19 cellular contexts compared by ENCODE assay signal in genomic region chr1:216499581-216500272, GRCh38.
DNase-seq lines count a peak whose midpoint lies in the region; ATAC-seq and TF ChIP-seq lines count a peak whose summit lies in the region.
"Had no signal": no experiment of that assay in that cellular context is flagged by ENCODE, and none has a peak within 500 bp of the region (broad histone marks: within the 10 kb centered on the region; RNA-seq: fewer than 3 reads in every experiment).

No MANE protein-coding gene starts in this region.

- TF ChIP-seq RAD21 in liver (IDR thresholded peaks at IDR 0.05) = peak; percentile 47 to 59

- in situ Hi-C loops in transverse colon (cut with MboI; ENCODE audit: low pct_ligation_motif_present in 1 of 4, low pct_unique_long_range_greater_than_20kb in 1 of 4, low sequenced_read_pairs in 3 of 4) = no loop called here

- H3K9ac ChIP-seq in liver (ENCODE audit: low read depth in 1 of 2, low read length in 2 of 2) = peak overlapping the region; percentile 44 to 47
- H3K9ac ChIP-seq: KMS-11 had no signal

- H3K9me3 ChIP-seq in liver (ENCODE audit: control insufficient read depth in 4 of 4, low read length in 3 of 4) (peaks cover 0 to under 1% (median 0%) of the 10 kb centered on the region in 4 donors), transverse colon (no peaks in the 10 kb centered on the region)

- TF ChIP-seq POLR2A in transverse colon (IDR thresholded peaks at IDR 0.05) (no peak), GM18505 (IDR thresholded peaks at IDR 0.05; ENCODE audit: borderline replicate concordance, extremely low read depth, insufficient read depth, insufficient read length) (no peak)

- WGBS in liver = 23% methylated on average over 8 of the region's 8 CpGs
- 19 to 50% methylated on average over 6 to 8 of the region's 8 CpGs for WGBS in transverse colon (ENCODE audit: low coverage in 1 of 2), 2 donors

- H3K27me3 ChIP-seq in liver (ENCODE audit: control insufficient read depth in 4 of 4, insufficient read depth in 4 of 4, low read length in 3 of 4) (no peaks in the 10 kb centered on the region), transverse colon (no peaks in the 10 kb centered on the region)

- intact Hi-C loops in transverse colon (cut with DNase I; ENCODE audit: low total_unique reads) = no loop called here

- TF ChIP-seq EP300 in transverse colon (IDR thresholded peaks at IDR 0.05; ENCODE audit: low read depth) = no peak

- no peaks in the 10 kb centered on the region for H3K36me3 ChIP-seq in liver (ENCODE audit: control insufficient read depth in 4 of 4, insufficient read depth in 3 of 4, low read depth in 1 of 4, low read length in 3 of 4)
- H3K36me3 ChIP-seq in transverse colon = no peaks in the 10 kb centered on the region

- no peak for TF ChIP-seq CTCF in liver (IDR thresholded peaks at IDR 0.05; ENCODE audit: low read depth, low read length, missing input control)
- TF ChIP-seq CTCF in transverse colon (IDR thresholded peaks at IDR 0.05) = no peak

- H3K4me1 ChIP-seq in liver (ENCODE audit: control insufficient read depth in 4 of 4, insufficient read depth in 4 of 4, low read length in 3 of 4) (peaks cover 0 to 25% (median 8%) of the 10 kb centered on the region in 4 donors), transverse colon (peaks cover 0 to 11% (median 5%) of the 10 kb centered on the region in 4 donors)

- DNase-seq in DMS153 treated with DMSO at 0.1 percent for 48 hours (lab: John Stamatoyannopoulos, UW; ENCODE audit: unreplicated experiment) = peak; percentile 8
- DNase-seq in DMS153 (lab: John Stamatoyannopoulos, UW) = no peak
- peak; percentile 21 for DNase-seq in fibroblast of gingiva (ENCODE audit: low read depth)
- peak; percentile 21 for DNase-seq in transverse colon
- DNase-seq: DMS53, EL, GOT3, MV-4-11, NCI-H187, NCI-H2227 treated with DMSO at 0.1 percent for 48 hours, NCI-H524 treated with DMSO at 0.1 percent for 48 hours, PC-9 had no signal

- ATAC-seq in GM18517 (IDR thresholded peaks at IDR 0.05; ENCODE audit: unreplicated experiment) (no peak), GM18505 (IDR thresholded peaks at IDR 0.05; ENCODE audit: unreplicated experiment) (no peak), HG03135 (IDR thresholded peaks at IDR 0.05; ENCODE audit: unreplicated experiment) (no peak)
- ATAC-seq: GM12878 had no signal

- H3K4me3 ChIP-seq in liver (ENCODE audit: low read depth in 1 of 3, low read length in 3 of 3) = peak overlapping the region in 2 of 3 donors; percentile 14 to 20
- H3K4me3 ChIP-seq in transverse colon = no peak overlapping the region
- H3K4me3 ChIP-seq: GM12878, PC-9 had no signal

- H3K27ac ChIP-seq in liver (ENCODE audit: low read depth in 1 of 2, low read length in 2 of 2) (peak overlapping the region; percentile 75 to 83), transverse colon (no peak overlapping the region)
- H3K27ac ChIP-seq: 22Rv1, KMS-11, PC-9 had no signal

TF ChIP-seq in liver, 16 proteins besides CTCF, POLR2A, EP300 and RAD21:
- TF ChIP-seq NR2F2 (IDR thresholded peaks at IDR 0.05) (no peak), HNF4A (conservative IDR thresholded peaks at IDR 0.05) (peak; percentile 96 to 97), GABPA (IDR thresholded peaks at IDR 0.05 in 1 of 2, conservative IDR thresholded peaks at IDR 0.05 in 1 of 2) (no peak), REST (IDR thresholded peaks at IDR 0.05) (peak; percentile 77), HNF4G (IDR thresholded peaks at IDR 0.05) (peak; percentile 94), MAX (IDR thresholded peaks at IDR 0.05) (peak; percentile 49), FOXA1 (IDR thresholded peaks at IDR 0.05) (peak; percentile 28), SP1 (IDR thresholded peaks at IDR 0.05) (peak; percentile 90), FOXA2 (IDR thresholded peaks at IDR 0.05) (no peak), RXRA (IDR thresholded peaks at IDR 0.05) (peak; percentile 58 to 78), ATF3 (IDR thresholded peaks at IDR 0.05) (no peak), YY1 (IDR thresholded peaks at IDR 0.05) (peak; percentile 67), TAF1 (conservative IDR thresholded peaks at IDR 0.05) (peak; percentile 31), JUND (IDR thresholded peaks at IDR 0.05) (peak; percentile 28 to 41), EGR1 (IDR thresholded peaks at IDR 0.05; ENCODE audit: low read depth in 2 of 2) (no peak), ZBTB33 (IDR thresholded peaks at IDR 0.05) (peak; percentile 55)

Comparison
In these comparisons a context has a peak if more than half of its experiments do, and no peak if none do; other contexts are left out.
1. H3K27ac ChIP-seq: peak in liver (2 of 2); none in transverse colon (0 of 4).
2. H3K4me3 ChIP-seq: peak in liver (2 of 3); none in transverse colon (0 of 4).